In the genomic region with DNA sequence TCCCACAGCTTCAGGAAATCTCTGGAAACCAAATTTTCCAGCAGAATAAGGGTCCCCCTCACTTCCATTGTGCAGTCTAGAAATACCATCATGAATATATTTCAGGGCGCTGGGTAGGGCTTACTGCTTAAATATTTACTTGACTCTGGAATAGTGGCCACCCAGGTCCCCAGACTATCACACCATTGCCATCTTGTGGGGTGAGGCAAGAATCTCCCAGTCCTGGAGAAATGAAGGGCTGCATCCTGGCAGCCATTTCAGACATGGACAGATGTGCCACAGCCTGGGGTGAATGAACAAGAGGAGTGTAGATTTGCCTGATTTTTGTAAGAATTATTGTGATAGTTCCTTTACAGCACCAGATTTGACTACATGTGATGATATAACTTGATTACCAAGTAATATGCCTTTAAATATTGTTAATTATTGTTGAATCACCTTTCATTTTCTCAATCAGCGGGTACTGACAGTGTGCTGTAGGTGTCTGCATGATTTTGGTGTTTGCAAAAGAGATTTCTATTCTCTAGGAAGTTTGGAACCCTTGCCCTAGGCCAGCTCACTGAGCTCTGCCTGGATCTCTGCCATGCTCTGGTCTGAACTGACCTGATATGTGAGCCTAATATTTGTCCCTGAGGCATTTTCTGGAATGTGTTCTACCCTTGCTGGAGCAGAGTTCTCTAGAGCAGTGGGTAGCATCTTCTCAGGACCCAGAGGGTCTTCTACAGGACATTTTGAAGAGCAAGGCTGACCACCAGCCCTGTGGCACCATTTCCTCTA, we compare ENCODE assay signal across 11 cellular contexts.
DNase-seq lines count a peak whose midpoint lies in the region; ATAC-seq and TF ChIP-seq lines count a peak whose summit lies in the region.
"Had no signal": no experiment of that assay in that cellular context is flagged by ENCODE, and none has a peak within 500 bp of the region (broad histone marks: within the 10 kb centered on the region; RNA-seq: fewer than 3 reads in every experiment).

No MANE protein-coding gene starts in this region.

- no peak overlapping the region for H3K4me3 ChIP-seq in AG04449 (ENCODE audit: low read depth, low read length)
- H3K4me3 ChIP-seq in heart left ventricle = no peak overlapping the region
- no peak overlapping the region for H3K4me3 ChIP-seq in CD8-positive, alpha-beta T cell (ENCODE audit: low read depth, low read length)

- H3K27ac ChIP-seq in RWPE1 (no peak overlapping the region), heart left ventricle (no peak overlapping the region)
- no peak overlapping the region for H3K27ac ChIP-seq in CD8-positive, alpha-beta T cell (ENCODE audit: low read depth, low read length)

- H3K27me3 ChIP-seq in heart left ventricle = no peaks in the 10 kb centered on the region
- H3K27me3 ChIP-seq in CD8-positive, alpha-beta T cell (ENCODE audit: insufficient read depth, low read length) = no peaks in the 10 kb centered on the region

- DNase-seq in AG04449 (ENCODE audit: low read depth, low spot score) (no peak), RWPE1 (ENCODE audit: low spot score) (peak; percentile 10), heart left ventricle (peak in 3 of 5 donors; percentile 21 to 37 (median 21)), NCI-H187 treated with DMSO at 0.1 percent for 48 hours (lab: John Stamatoyannopoulos, UW) (no peak), OCI-M2 (lab: John Stamatoyannopoulos, UW; ENCODE audit: unreplicated experiment) (no peak)
- DNase-seq in activated T-cell treated with anti-CD3 and anti-CD28 coated beads, Interleukin-2, amount 50 U/mL, for 1 hour = no peak
- no peak for DNase-seq in CD8-positive, alpha-beta T cell
- DNase-seq: stimulated activated naive CD4-positive, alpha-beta T cell had no signal

- H3K9me3 Mint-ChIP-seq in CD8-positive, alpha-beta T cell = no peaks in the 10 kb centered on the region
- H3K9me3 Mint-ChIP-seq: nephron; T-helper 2 cell treated with Interferon-gamma antibody and Interleukin-4, amounts not matched to agents 5 μg/mL and 100 μg/mL, for 36 hours had no signal

- H3K27ac Mint-ChIP-seq in CD8-positive, alpha-beta T cell = no peak overlapping the region
- H3K27ac Mint-ChIP-seq: nephron; T-helper 2 cell treated with Interferon-gamma antibody and Interleukin-4, amounts not matched to agents 5 μg/mL and 100 μg/mL, for 36 hours had no signal

- TF ChIP-seq POLR2A in heart left ventricle (IDR thresholded peaks at IDR 0.05) = no peak

- H3K4me3 Mint-ChIP-seq in CD8-positive, alpha-beta T cell = no peak overlapping the region
- H3K4me3 Mint-ChIP-seq: nephron; T-helper 2 cell treated with Interferon-gamma antibody and Interleukin-4, amounts not matched to agents 5 μg/mL and 100 μg/mL, for 36 hours had no signal

- TF ChIP-seq CTCF in AG04449 (IDR thresholded peaks at IDR 0.05; ENCODE audit: insufficient read depth, low read length, missing control alignments) (peak; percentile 45), RWPE1 (conservative IDR thresholded peaks at IDR 0.05; ENCODE audit: low read depth) (no peak), heart left ventricle (IDR thresholded peaks at IDR 0.05) (peak in 11 of 12 donors; percentile 22 to 51 (median 36))
- no peak for TF ChIP-seq CTCF in CD8-positive, alpha-beta T cell (IDR thresholded peaks at IDR 0.05)

- intact Hi-C loops in heart left ventricle (cut with DNase I) = loop anchor here in 9 of 10 donors (2.0 to 10.0 kb wide), 6 partner anchors 94 to 519 kb away; no protein-coding TSS in a partner anchor
- intact Hi-C loops in CD8-positive, alpha-beta T cell (cut with DNase I, micrococcal nuclease) = no loop called here

- CTCF ChIA-PET in AG04449 (lab: Yijun Ruan, JAX) (interaction anchor here (0.7 to 3.1 kb wide), 12 partner anchors 8 to 530 kb away, joined by 3 to 24 read pairs (median 4); no protein-coding TSS in a partner anchor), RWPE1 (lab: Yijun Ruan, JAX) (interaction anchor here (0.6 to 1.4 kb wide), 4 partner anchors 40 to 479 kb away, joined by 3 to 4 read pairs (median 3); no protein-coding TSS in a partner anchor)
- CTCF ChIA-PET in CD8-positive, alpha-beta T cell (lab: Charles Lee) = interaction anchor here (0.7 to 1.2 kb wide), 4 partner anchors 119 to 456 kb away, joined by 3 read pairs; no protein-coding TSS in a partner anchor

- ATAC-seq in GM21619 (IDR thresholded peaks at IDR 0.05; ENCODE audit: unreplicated experiment) (peak; percentile 45), heart left ventricle (peak in 3 of 4 donors; percentile 69 to 86 (median 80))
- ATAC-seq in CD8-positive, alpha-beta T cell = no peak

- 58 to 82% (median 75%) methylated on average over 1 to 2 of the region's 2 CpGs for WGBS in heart left ventricle, 4 donors

- H3K36me3 ChIP-seq in heart left ventricle = no peaks in the 10 kb centered on the region
- no peaks in the 10 kb centered on the region for H3K36me3 ChIP-seq in CD8-positive, alpha-beta T cell (ENCODE audit: insufficient read depth, low read length)

- peaks cover 0 to 16% (median 0%) of the 10 kb centered on the region in 12 donors for H3K4me1 ChIP-seq in heart left ventricle
- no peaks in the 10 kb centered on the region for H3K4me1 ChIP-seq in CD8-positive, alpha-beta T cell (ENCODE audit: insufficient read depth, low read length)

- H3K36me3 Mint-ChIP-seq in CD8-positive, alpha-beta T cell = no peaks in the 10 kb centered on the region

- POLR2A ChIA-PET in AG04449 (lab: Yijun Ruan, JAX) = no interaction called here
- POLR2A ChIA-PET in RWPE1 (lab: Yijun Ruan, JAX; ENCODE audit: low non-redundant PET) = no interaction called here
- POLR2A ChIA-PET in CD8-positive, alpha-beta T cell (lab: Charles Lee) = no interaction called here

- H3K4me1 Mint-ChIP-seq in CD8-positive, alpha-beta T cell (ENCODE audit: low read depth) = no peaks in the 10 kb centered on the region
- H3K4me1 Mint-ChIP-seq: nephron had no signal

- H3K27me3 Mint-ChIP-seq in CD8-positive, alpha-beta T cell (ENCODE audit: low read depth) = no peaks in the 10 kb centered on the region

- no peaks in the 10 kb centered on the region for H3K9me3 ChIP-seq in heart left ventricle
- no peaks in the 10 kb centered on the region for H3K9me3 ChIP-seq in CD8-positive, alpha-beta T cell (ENCODE audit: low read length)

Comparison
In these comparisons a context has a peak if more than half of its experiments do, and no peak if none do; other contexts are left out.
1. DNase-seq: peak in RWPE1 (single experiment) and heart left ventricle (3 of 5); none in AG04449 (single experiment), NCI-H187 treated with DMSO at 0.1 percent for 48 hours (single experiment), OCI-M2 (single experiment), activated T-cell treated with anti-CD3 and anti-CD28 coated beads, Interleukin-2, amount 50 U/mL, for 1 hour (single experiment) and CD8-positive, alpha-beta T cell (0 of 7).
2. CTCF ChIP-seq: peak in AG04449 (single experiment) and heart left ventricle (11 of 12); none in RWPE1 (single experiment) and CD8-positive, alpha-beta T cell (single experiment).
3. intact Hi-C loops: an anchor here in heart left ventricle (2.0 to 10.0 kb wide); none called in CD8-positive, alpha-beta T cell.